In genomic region chr4:52234539-52235174, GRCh38 we compare ENCODE assay signal across 8 cellular contexts.
A peak's percentile ranks its signal among the peaks of the same experiment; 100 is the strongest.
DNase-seq lines count a peak whose midpoint lies in the region; ATAC-seq and TF ChIP-seq lines count a peak whose summit lies in the region.

No MANE protein-coding gene starts in this region.

- no peaks in the 10 kb centered on the region for H3K36me3 Mint-ChIP-seq in activated T-helper 2 cell treated with anti-CD3 and anti-CD28 coated beads, Interferon-gamma antibody, Interleukin-2, Interleukin-4, amounts not matched to agents 10 μg/mL and 5 μg/mL and 100 μg/mL, durations not matched to agents 14 hours and 24 hours and 36 hours (ENCODE audit: low read depth)

- H3K27me3 ChIP-seq in aorta (ENCODE audit: control insufficient read depth in 1 of 2, insufficient read depth in 2 of 2, low read length in 1 of 2) = no peaks in the 10 kb centered on the region

- DNase-seq in AG10803 (ENCODE audit: low read depth) (peak; percentile 37), LHCN-M2 (ENCODE audit: low read depth) (peak; percentile 10), amniotic stem cell (lab: John Stamatoyannopoulos, UW) (peak; percentile 16), iPS-NIHi11 (ENCODE audit: low spot score) (peak; percentile 54), aorta (no peak), activated gamma-delta T cell (lab: John Stamatoyannopoulos, UW) (no peak)
- DNase-seq in activated T-helper 2 cell treated with anti-CD3 and anti-CD28 coated beads, Interferon-gamma antibody, Interleukin-2, Interleukin-4, amounts not matched to agents 10 μg/mL and 5 μg/mL and 100 μg/mL, durations not matched to agents 14 hours and 24 hours and 36 hours (ENCODE audit: low spot score) = no peak

- no peaks in the 10 kb centered on the region for H3K4me1 Mint-ChIP-seq in activated T-helper 2 cell treated with anti-CD3 and anti-CD28 coated beads, Interferon-gamma antibody, Interleukin-2, Interleukin-4, amounts not matched to agents 10 μg/mL and 5 μg/mL and 100 μg/mL, durations not matched to agents 14 hours and 24 hours and 36 hours (ENCODE audit: low read depth)

- H3K4me3 ChIP-seq in AG10803 (ENCODE audit: low read length) = no peak overlapping the region
- H3K4me3 ChIP-seq in aorta (ENCODE audit: low read length in 2 of 2) = peak overlapping the region in 1 of 2 donors; percentile 41

- WGBS in aorta, 2 donors = 3 to 6% methylated on average over 5 of the region's 5 CpGs

- H3K4me3 Mint-ChIP-seq in activated T-helper 2 cell treated with anti-CD3 and anti-CD28 coated beads, Interferon-gamma antibody, Interleukin-2, Interleukin-4, amounts not matched to agents 10 μg/mL and 5 μg/mL and 100 μg/mL, durations not matched to agents 14 hours and 24 hours and 36 hours (ENCODE audit: low read depth) = no peak overlapping the region

- no peak overlapping the region for H3K27ac Mint-ChIP-seq in activated T-helper 2 cell treated with anti-CD3 and anti-CD28 coated beads, Interferon-gamma antibody, Interleukin-2, Interleukin-4, amounts not matched to agents 10 μg/mL and 5 μg/mL and 100 μg/mL, durations not matched to agents 14 hours and 24 hours and 36 hours

- H3K36me3 ChIP-seq in aorta (ENCODE audit: control insufficient read depth in 1 of 2, insufficient read depth in 2 of 2, low read length in 1 of 2) = no peaks in the 10 kb centered on the region

- no peaks in the 10 kb centered on the region for H3K9me3 ChIP-seq in aorta (ENCODE audit: control insufficient read depth, low read length)

- ATAC-seq in aorta (ENCODE audit: low FRiP score) (peak; percentile 84), GM21390 (IDR thresholded peaks at IDR 0.05; ENCODE audit: unreplicated experiment) (no peak)

- H3K4me1 ChIP-seq in aorta (ENCODE audit: control insufficient read depth in 1 of 2, insufficient read depth in 2 of 2, low read length in 2 of 2) = no peaks in the 10 kb centered on the region

- intact Hi-C loops in aorta (cut with DNase I) = loop anchor here (2.0 to 10.0 kb wide), 4 partner anchors 140 to 748 kb away; no protein-coding TSS in a partner anchor
- intact Hi-C loops in activated T-helper 2 cell treated with anti-CD3 and anti-CD28 coated beads, Interferon-gamma antibody, Interleukin-2, Interleukin-4, amounts not matched to agents 10 μg/mL and 5 μg/mL and 100 μg/mL, durations not matched to agents 14 hours and 24 hours and 36 hours (cut with micrococcal nuclease) = no loop called here

- H3K9me3 Mint-ChIP-seq in activated T-helper 2 cell treated with anti-CD3 and anti-CD28 coated beads, Interferon-gamma antibody, Interleukin-2, Interleukin-4, amounts not matched to agents 10 μg/mL and 5 μg/mL and 100 μg/mL, durations not matched to agents 14 hours and 24 hours and 36 hours = no peaks in the 10 kb centered on the region

- no peak overlapping the region for H3K27ac ChIP-seq in aorta (ENCODE audit: low read depth in 1 of 2, low read length in 2 of 2)

- no peaks in the 10 kb centered on the region for H3K27me3 Mint-ChIP-seq in activated T-helper 2 cell treated with anti-CD3 and anti-CD28 coated beads, Interferon-gamma antibody, Interleukin-2, Interleukin-4, amounts not matched to agents 10 μg/mL and 5 μg/mL and 100 μg/mL, durations not matched to agents 14 hours and 24 hours and 36 hours (ENCODE audit: low read depth)

- peak; percentile 62 for TF ChIP-seq CTCF in AG10803 (conservative IDR thresholded peaks at IDR 0.05; ENCODE audit: low read length)

Comparison
In these comparisons a context has a peak if more than half of its experiments do, and no peak if none do; other contexts are left out.
1. DNase-seq: peak in AG10803 (single experiment), LHCN-M2 (single experiment), amniotic stem cell (single experiment) and iPS-NIHi11 (single experiment); none in aorta (0 of 2), activated gamma-delta T cell (single experiment) and activated T-helper 2 cell treated with anti-CD3 and anti-CD28 coated beads, Interferon-gamma antibody, Interleukin-2, Interleukin-4, amounts not matched to agents 10 μg/mL and 5 μg/mL and 100 μg/mL, durations not matched to agents 14 hours and 24 hours and 36 hours (single experiment).